9 cellular contexts compared by ENCODE assay signal in genomic region chr2:69797836-69798465, GRCh38. TPM values are rescaled to one million over a fixed set of nuclear protein-coding genes. Genes with fewer than 3 reads are reported as not detected.
A peak's percentile ranks its signal among the peaks of the same experiment; 100 is the strongest.
DNase-seq lines count a peak whose midpoint lies in the region; ATAC-seq and TF ChIP-seq lines count a peak whose summit lies in the region.
"Had no signal": no experiment of that assay in that cellular context is flagged by ENCODE, and none has a peak within 500 bp of the region (broad histone marks: within the 10 kb centered on the region; RNA-seq: fewer than 3 reads in every experiment).

No MANE protein-coding gene starts in this region.

- H3K56ac ChIP-seq in H9 (ENCODE audit: insufficient read length, low read depth, low read length), result no peak overlapping the region

- peaks cover 26 to 35% of the 10 kb centered on the region in 2 experiments for H3K4me1 Mint-ChIP-seq in H9

- no CpG with 5 or more reads among the region's 3 CpGs for WGBS in H9 (ENCODE audit: extremely low coverage, insufficient read length, low lambda C conversion rate)
- WGBS in stomach, 5 donors, result 44 to 74% (median 58%) methylated on average over 3 of the region's 3 CpGs

- no peak overlapping the region for H4K91ac ChIP-seq in H9 (ENCODE audit: insufficient read length, low read depth, low read length)

- no peaks in the 10 kb centered on the region for H4K20me1 ChIP-seq in H9 (ENCODE audit: control insufficient read depth, insufficient read depth, insufficient read length)

- no peak overlapping the region for H2BK20ac ChIP-seq in H9 (ENCODE audit: low read depth, low read length, poor library complexity, severe bottlenecking)

- in situ Hi-C loops in astrocyte of the cerebellum (cut with HindIII; ENCODE audit: low sequenced_read_pairs), result no loop called here

- H3K4me3 ChIP-seq in astrocyte of the cerebellum (ENCODE audit: low read depth, low read length) (peak overlapping the region; percentile 29), stomach (peak overlapping the region; percentile 11 to 30 (median 22))

- no peak overlapping the region; a peak in 1 of 7 replicates for H3K27ac Mint-ChIP-seq in H9

- TF ChIP-seq POLR2A in stomach (IDR thresholded peaks at IDR 0.05), result no peak

- no peak overlapping the region for H2BK120ac ChIP-seq in H9 (ENCODE audit: low read depth, low read length, poor library complexity, severe bottlenecking)

- ATAC-seq in GM21515 (IDR thresholded peaks at IDR 0.05; ENCODE audit: unreplicated experiment), result no peak

- no peak overlapping the region for H3K4me2 ChIP-seq in H9 (ENCODE audit: insufficient read depth, insufficient read length, low read length)

- no peaks in the 10 kb centered on the region for H3K36me3 Mint-ChIP-seq in H9 (ENCODE audit: insufficient read depth in 1 of 3, low read depth in 3 of 3)

- no peak overlapping the region for H3K27ac ChIP-seq in H9 (ENCODE audit: insufficient read length, low read depth, low read length)
- H3K27ac ChIP-seq in layer of hippocampus (ENCODE audit: low read depth, low read length), result peak overlapping the region; percentile 46
- H3K27ac ChIP-seq in stomach, result peak overlapping the region; percentile 13 to 75 (median 61)

- H3K9me3 ChIP-seq in H9 (ENCODE audit: control insufficient read depth, low read depth, low read length) (no peaks in the 10 kb centered on the region), stomach (no peaks in the 10 kb centered on the region)
- H3K9me3 ChIP-seq: spleen had no signal

- intact Hi-C loops in stomach (cut with DNase I; ENCODE audit: low total_unique reads), result no loop called here

- H3K27me3 Mint-ChIP-seq in H9 (ENCODE audit: low read depth), result no peaks in the 10 kb centered on the region

- TF ChIP-seq CTCF in H9 (conservative IDR thresholded peaks at IDR 0.05) (no peak), astrocyte of the cerebellum (IDR thresholded peaks at IDR 0.05; ENCODE audit: low read depth, low read length, missing control alignments) (no peak), stomach (IDR thresholded peaks at IDR 0.05) (no peak)

- no peak overlapping the region for H2BK15ac ChIP-seq in H9 (ENCODE audit: low read depth, low read length)

- H3K27me3 ChIP-seq in H9 (ENCODE audit: insufficient read depth, low read length) (no peaks in the 10 kb centered on the region; the same call in 1 of the 2 replicates), layer of hippocampus (ENCODE audit: control insufficient read depth, insufficient read depth, low read length) (no peaks in the 10 kb centered on the region), stomach (no peaks in the 10 kb centered on the region)
- H3K27me3 ChIP-seq: spleen had no signal

- no peak overlapping the region for H2BK5ac ChIP-seq in H9 (ENCODE audit: insufficient read length, low read length)

- H3K79me2 ChIP-seq in H9 (ENCODE audit: insufficient read depth, low read length), result no peaks in the 10 kb centered on the region

- H2AFZ ChIP-seq in H9 (ENCODE audit: low read length), result no peak overlapping the region

- H3K4me3 Mint-ChIP-seq in H9, result no peak overlapping the region

- no peak overlapping the region for H2AK5ac ChIP-seq in H9 (ENCODE audit: insufficient read length, low read length)

- H3K23ac ChIP-seq in H9 (ENCODE audit: insufficient read length, low read depth, low read length), result no peak overlapping the region

- H3K79me1 ChIP-seq in H9 (ENCODE audit: insufficient read depth, low read depth, low read length, poor library complexity, severe bottlenecking), result no peaks in the 10 kb centered on the region

- no peak overlapping the region for H2BK12ac ChIP-seq in H9 (ENCODE audit: insufficient read length, low read depth, low read length)

- peaks cover 3% of the 10 kb centered on the region; the same call in 1 of the 2 replicates for H3K4me1 ChIP-seq in H9 (ENCODE audit: insufficient read depth, low read length)
- H3K4me1 ChIP-seq in stomach, result peaks cover 16 to 48% (median 29%) of the 10 kb centered on the region in 4 donors

- H3K23me2 ChIP-seq in H9 (ENCODE audit: insufficient read length, low read depth, low read length, poor library complexity, severe bottlenecking), result no peaks in the 10 kb centered on the region

- no peak overlapping the region for H4K8ac ChIP-seq in H9 (replicated peaks; ENCODE audit: insufficient read length, low read depth, low read length)

- no peaks in the 10 kb centered on the region for H3K9me3 Mint-ChIP-seq in H9

- no peak overlapping the region for H4K5ac ChIP-seq in H9 (ENCODE audit: insufficient read length, low read depth, low read length)

- peak overlapping the region; percentile 17 for H3K9ac ChIP-seq in H9 (ENCODE audit: extremely low read depth, insufficient read length, low read length)

- no peak for TF ChIP-seq EP300 in stomach (IDR thresholded peaks at IDR 0.05)

- peaks cover 4 to 47% (median 21%) of the 10 kb centered on the region in 4 donors for H3K36me3 ChIP-seq in stomach

- H3K4ac ChIP-seq in H9 (ENCODE audit: low read depth, low read length), result no peak overlapping the region

- no peak overlapping the region for H3K18ac ChIP-seq in H9 (ENCODE audit: insufficient read length, low read depth, low read length)

- DNase-seq in H9 (no peak), astrocyte of the cerebellum (ENCODE audit: low read depth) (peak; percentile 15), stomach (no peak), cerebellar nuclear complex (lab: John Stamatoyannopoulos, UW) (no peak), NCI-H2196 treated with DMSO at 0.1 percent for 48 hours (lab: John Stamatoyannopoulos, UW; ENCODE audit: unreplicated experiment) (no peak)
- no peak for DNase-seq in stimulated activated CD4-positive, alpha-beta T cell treated with anti-CD3 and anti-CD28 coated beads, Interleukin-1b, Interleukin-23, amount 100 ng/mL, for 48 hours
- DNase-seq: spleen had no signal

- H3K14ac ChIP-seq in H9 (ENCODE audit: insufficient read depth, low read length), result no peak overlapping the region

- no peak overlapping the region for H3T11ph ChIP-seq in H9 (ENCODE audit: low read length)

RNA-seq across cellular contexts. Expression of gene GMCL1, which starts 31.5 kb away (rescaled TPM):
- 18.6 and 20.6 TPM in 2 replicates for total RNA-seq in H9 (2021)
- total RNA-seq in stomach, result 10 to 100 TPM in 2 of 5 donors, 1 to 10 TPM in 3; 1.2 to 23.1 (median 4.9) TPM
- polyA plus RNA-seq in stomach, result 1 to 10 TPM; 4.7 to 7.9 (median 7.0) TPM

RNA-seq across cellular contexts. Expression of gene ANXA4, which starts 56.0 kb away (rescaled TPM):
- 14.3 and 14.4 TPM in 2 replicates for total RNA-seq in H9 (2021)
- total RNA-seq in stomach, result 100 to 1,000 TPM in 2 of 5 donors, 10 to 100 TPM in 3; 40.8 to 193 (median 58.4) TPM
- polyA plus RNA-seq in stomach, result 100 to 1,000 TPM in 1 of 3 donors, 10 to 100 TPM in 2; 67.3 to 113 (median 94.3) TPM
